ENCODE assay signal across 18 cellular contexts in genomic region chr6:46219661-46220060, GRCh38.
"Had no signal": no experiment of that assay in that cellular context is flagged by ENCODE, and none has a peak within 500 bp of the region (broad histone marks: within the 10 kb centered on the region; RNA-seq: fewer than 3 reads in every experiment).

No MANE protein-coding gene starts in this region.

- H3K4me3 Mint-ChIP-seq: activated CD4-positive, alpha-beta T cell treated with anti-CD3 and anti-CD28 coated beads, Interleukin-2, amount 10 ng/mL, durations not matched to agents 7 days and 5 days; naive thymus-derived CD8-positive, alpha-beta T cell; T-cell; type B pancreatic cell; WTC11 had no signal

- H3K36me3 Mint-ChIP-seq: activated naive CD4-positive, alpha-beta T cell treated with anti-CD3 and anti-CD28 coated beads, Interleukin-2, amount 50 U/mL, for 72 hours; naive thymus-derived CD8-positive, alpha-beta T cell; T-cell; type B pancreatic cell; WTC11 had no signal

- H3K9me3 Mint-ChIP-seq: activated CD4-positive, alpha-beta T cell treated with anti-CD3 and anti-CD28 coated beads, Interleukin-2, amount 10 ng/mL, durations not matched to agents 7 days and 5 days; activated naive CD4-positive, alpha-beta T cell treated with anti-CD3 and anti-CD28 coated beads, Interleukin-2, amount 50 U/mL, for 72 hours; naive thymus-derived CD8-positive, alpha-beta T cell; T-cell; type B pancreatic cell; WTC11 had no signal

- H3K27ac ChIP-seq: neutrophil had no signal

- H3K4me1 Mint-ChIP-seq: activated CD4-positive, alpha-beta T cell treated with anti-CD3 and anti-CD28 coated beads, Interleukin-2, amount 10 ng/mL, durations not matched to agents 7 days and 5 days; T-cell had no signal

- FAIRE-seq: endometrium had no signal

- H3K27me3 ChIP-seq: breast epithelium, neutrophil had no signal

- H3K4me1 ChIP-seq: breast epithelium had no signal

- H3K27me3 Mint-ChIP-seq: type B pancreatic cell had no signal

- ATAC-seq: esophagus mucosa; naive thymus-derived CD8-positive, alpha-beta T cell; T-cell; WTC11 had no signal

- DNase-seq: activated CD4-positive, alpha-beta T cell treated with anti-CD3 and anti-CD28 coated beads, Interleukin-2, amount 10 ng/mL, durations not matched to agents 7 days and 5 days; activated CD8-positive, alpha-beta memory T cell treated with anti-CD3 and anti-CD28 coated beads for 24 hours; activated T-cell treated with anti-CD3 and anti-CD28 coated beads for 4 hours; hypothalamus; kidney glomerular epithelial cell; naive thymus-derived CD8-positive, alpha-beta T cell; retina; stimulated activated CD4-positive, alpha-beta T cell treated with anti-CD3 and anti-CD28 coated beads, Interleukin-4, amount 100 ng/mL, for 1 hour; stimulated activated CD8-positive, alpha-beta memory T cell treated with anti-CD3 and anti-CD28 coated beads, Interleukin-4, amount 100 ng/mL, for 48 hours; T-cell had no signal

- H3K27ac Mint-ChIP-seq: activated CD4-positive, alpha-beta T cell treated with anti-CD3 and anti-CD28 coated beads, Interleukin-2, amount 10 ng/mL, durations not matched to agents 7 days and 5 days; T-cell; type B pancreatic cell; WTC11 had no signal

- H3K4me3 ChIP-seq: breast epithelium, lung had no signal

- H3K9me3 ChIP-seq: breast epithelium, neutrophil had no signal

- H3K36me3 ChIP-seq: breast epithelium, neutrophil had no signal
